In genomic region chr7:102505288-102506185, GRCh38 we compare ENCODE assay signal across 7 cellular contexts. TPM values are rescaled to one million over a fixed set of nuclear protein-coding genes. Genes with fewer than 3 reads are reported as not detected.
DNase-seq lines count a peak whose midpoint lies in the region; ATAC-seq, FAIRE-seq and TF ChIP-seq lines count a peak whose summit lies in the region.
"Not testable (repeated sequence)": the region's sequence is repeated elsewhere in the genome, so short reads cannot be mapped to it uniquely, and the experiment has no call there.

No MANE protein-coding gene starts in this region.

- WGBS in heart right ventricle, 2 donors = 79 to 82% methylated on average over 5 of the region's 24 CpGs
- 65% methylated on average over 5 of the region's 24 CpGs for WGBS in HepG2 (ENCODE audit: low lambda C conversion rate)
- WGBS in pancreas, 2 donors = 81 to 90% methylated on average over 5 of the region's 24 CpGs

- H3K27ac ChIP-seq in PC-3 (ENCODE audit: low read length) = peak overlapping the region; percentile 66
- H3K27ac ChIP-seq in brain microvascular endothelial cell; heart right ventricle; HepG2 (ENCODE audit: extremely low read length, insufficient read depth, low read length); pancreas: not testable (repeated sequence)

- POLR2A ChIA-PET in PC-3 (lab: Charles Lee; ENCODE audit: unreplicated experiment); activated CD8-positive, alpha-beta T cell treated with anti-CD3 and anti-CD28 coated beads for 36 hours (lab: Charles Lee); HepG2 (lab: Yijun Ruan, JAX): not testable (repeated sequence)

- BruUV-seq in PC-3 (replicated peaks; lab: Mats Ljungman, UMichigan) = TSS peak; percentile 65
- not testable (repeated sequence) for BruUV-seq in HepG2 (replicated peaks; lab: Mats Ljungman, UMichigan)

- not testable (repeated sequence) for H3K36me3 ChIP-seq in PC-3 (ENCODE audit: low read depth, low read length); brain microvascular endothelial cell (replicated peaks); heart right ventricle; HepG2 (replicated peaks in 1 of 2; ENCODE audit: control insufficient read depth in 1 of 2, insufficient read depth in 2 of 2, low read length in 2 of 2); pancreas

- H3K9me3 ChIP-seq in PC-3 (ENCODE audit: low read length); heart right ventricle; HepG2 (ENCODE audit: low read length); pancreas: not testable (repeated sequence)

- CTCF ChIA-PET in PC-3 (lab: Charles Lee); activated CD8-positive, alpha-beta T cell treated with anti-CD3 and anti-CD28 coated beads for 36 hours (lab: Charles Lee); HepG2 (lab: Yijun Ruan, JAX; ENCODE audit: low intra/inter-chr PET ratio, low total read pairs): not testable (repeated sequence)

- ATAC-seq in PC-3 = peak; percentile 96
- ATAC-seq in activated CD8-positive, alpha-beta T cell treated with anti-CD3 and anti-CD28 coated beads for 36 hours = not testable (repeated sequence)
- peak in 7 of 8 donors; percentile 7 to 70 (median 38) for ATAC-seq in heart right ventricle
- ATAC-seq in HepG2 = peak; percentile 39
- ATAC-seq in pancreas = peak in 3 of 4 donors; percentile 24 to 45 (median 41)
- ATAC-seq in stimulated activated memory B cell treated with anti-CD40 and anti-IgM and Interleukin-4, amounts not matched to agents 10 μg/mL and 1 μg/mL and 100 μg/mL, for 72 hours = peak; percentile 9

- H3K36me3 Mint-ChIP-seq in activated CD8-positive, alpha-beta T cell treated with anti-CD3 and anti-CD28 coated beads for 36 hours (ENCODE audit: low read depth); stimulated activated memory B cell treated with anti-CD40 and anti-IgM and Interleukin-4, amounts not matched to agents 10 μg/mL and 1 μg/mL and 100 μg/mL, for 72 hours: not testable (repeated sequence)

- TF ChIP-seq EP300 in HepG2 (IDR thresholded peaks at IDR 0.05; ENCODE audit: low read depth in 2 of 2, low read length in 2 of 2); HepG2 (CRISPR knock-in tag; IDR thresholded peaks at IDR 0.05; ENCODE audit: borderline replicate concordance): not testable (repeated sequence)

- not testable (repeated sequence) for H3K27me3 Mint-ChIP-seq in activated CD8-positive, alpha-beta T cell treated with anti-CD3 and anti-CD28 coated beads for 36 hours; stimulated activated memory B cell treated with anti-CD40 and anti-IgM and Interleukin-4, amounts not matched to agents 10 μg/mL and 1 μg/mL and 100 μg/mL, for 72 hours

- not testable (repeated sequence) for H3K4me1 ChIP-seq in PC-3 (ENCODE audit: insufficient read depth, low read length); heart right ventricle; HepG2 (ENCODE audit: insufficient read depth, low read length); pancreas

- H2AFZ ChIP-seq in PC-3 (ENCODE audit: low read length); HepG2 (ENCODE audit: low read length): not testable (repeated sequence)

- not testable (repeated sequence) for H3K9me3 Mint-ChIP-seq in activated CD8-positive, alpha-beta T cell treated with anti-CD3 and anti-CD28 coated beads for 36 hours; stimulated activated memory B cell treated with anti-CD40 and anti-IgM and Interleukin-4, amounts not matched to agents 10 μg/mL and 1 μg/mL and 100 μg/mL, for 72 hours

- 0 out of 2 replicates have a peak overlapping the region, but pooled peaks have one; percentile 40 for H3K9ac ChIP-seq in PC-3 (ENCODE audit: low read length)
- H3K9ac ChIP-seq in HepG2 (ENCODE audit: insufficient read depth, low read depth, low read length) = not testable (repeated sequence)

- not testable (repeated sequence) for H3K4me3 Mint-ChIP-seq in activated CD8-positive, alpha-beta T cell treated with anti-CD3 and anti-CD28 coated beads for 36 hours; stimulated activated memory B cell treated with anti-CD40 and anti-IgM and Interleukin-4, amounts not matched to agents 10 μg/mL and 1 μg/mL and 100 μg/mL, for 72 hours

- H3K4me1 Mint-ChIP-seq in activated CD8-positive, alpha-beta T cell treated with anti-CD3 and anti-CD28 coated beads for 36 hours (ENCODE audit: low read depth); stimulated activated memory B cell treated with anti-CD40 and anti-IgM and Interleukin-4, amounts not matched to agents 10 μg/mL and 1 μg/mL and 100 μg/mL, for 72 hours: not testable (repeated sequence)

- in situ Hi-C loops in brain microvascular endothelial cell (cut with HindIII; ENCODE audit: low pct_ligation_motif_present, low sequenced_read_pairs); HepG2 (cut with HindIII; ENCODE audit: extremely low pct_ligation_motif_present, low pct_unique_long_range_greater_than_20kb): not testable (repeated sequence)

- not testable (repeated sequence) for H3K27ac Mint-ChIP-seq in activated CD8-positive, alpha-beta T cell treated with anti-CD3 and anti-CD28 coated beads for 36 hours; stimulated activated memory B cell treated with anti-CD40 and anti-IgM and Interleukin-4, amounts not matched to agents 10 μg/mL and 1 μg/mL and 100 μg/mL, for 72 hours

- TF ChIP-seq POLR2A in HepG2 (IDR thresholded peaks at IDR 0.05; ENCODE audit: insufficient read depth in 1 of 2, low read depth in 2 of 2, low read length in 2 of 2) = not testable (repeated sequence)

- not testable (repeated sequence) for H3K27me3 ChIP-seq in PC-3 (ENCODE audit: low read length); brain microvascular endothelial cell (replicated peaks); heart right ventricle; HepG2 (ENCODE audit: control insufficient read depth in 1 of 2, insufficient read depth in 2 of 2, low read length in 2 of 2); pancreas

- H3K9me2 ChIP-seq in PC-3 (replicated peaks; ENCODE audit: low read length) = not testable (repeated sequence)

- intact Hi-C loops in PC-3 (cut with micrococcal nuclease); activated CD8-positive, alpha-beta T cell treated with anti-CD3 and anti-CD28 coated beads for 36 hours (cut with micrococcal nuclease); heart right ventricle (cut with DNase I); HepG2 (cut with micrococcal nuclease; ENCODE audit: unreplicated experiment); pancreas (cut with DNase I): not testable (repeated sequence)

- H3K4me3 ChIP-seq in PC-3 (ENCODE audit: low read length); brain microvascular endothelial cell (ENCODE audit: low read depth, low read length); heart right ventricle; HepG2 (replicated peaks in 1 of 3; ENCODE audit: insufficient read depth in 1 of 3, low read depth in 2 of 3, low read length in 3 of 3); pancreas: not testable (repeated sequence)

- H3K79me2 ChIP-seq in PC-3 (ENCODE audit: low read length); HepG2 (ENCODE audit: insufficient read depth, low read length): not testable (repeated sequence)

- not testable (repeated sequence) for FAIRE-seq in HepG2 (lab: Jason Lieb, UNC); pancreas (lab: Jason Lieb, UNC)

- not testable (repeated sequence) for H3F3A ChIP-seq in PC-3 (ENCODE audit: low read length, unreplicated experiment)

- not testable (repeated sequence) for H3K4me2 ChIP-seq in PC-3 (ENCODE audit: low read length); HepG2 (ENCODE audit: low read depth, low read length)

- DNase-seq in PC-3; heart right ventricle; HepG2 (ENCODE audit: low spot score): not testable (repeated sequence)
- DNase-seq in activated CD8-positive, alpha-beta T cell treated with anti-CD3 and anti-CD28 coated beads for 36 hours = peak; percentile 1
- DNase-seq in brain microvascular endothelial cell (peak; percentile 20), pancreas (peak in 2 of 6 donors; percentile 10 to 36)

- TF ChIP-seq RAD21 in HepG2 (CRISPR knock-in tag; IDR thresholded peaks at IDR 0.05) = not testable (repeated sequence)

- H4K20me1 ChIP-seq in PC-3 (ENCODE audit: low read length); HepG2 (ENCODE audit: insufficient read depth, low read length): not testable (repeated sequence)

- TF ChIP-seq CTCF in PC-3 (conservative IDR thresholded peaks at IDR 0.05; ENCODE audit: low read depth, low read length); activated CD8-positive, alpha-beta T cell treated with anti-CD3 and anti-CD28 coated beads for 36 hours (IDR thresholded peaks at IDR 0.05); brain microvascular endothelial cell (IDR thresholded peaks at IDR 0.05; ENCODE audit: low read depth, low read length, missing control alignments); heart right ventricle (IDR thresholded peaks at IDR 0.05); HepG2 (CRISPR knock-in tag; IDR thresholded peaks at IDR 0.05); pancreas (IDR thresholded peaks at IDR 0.05): not testable (repeated sequence)

RNA-seq across cellular contexts. Expression of gene RASA4B, which starts 12.0 kb away (rescaled TPM):
- total RNA-seq in PC-3 (2014; rRNA removed) (10.2 and 17.2 TPM in 2 replicates), heart right ventricle (10 to 100 TPM in 2 of 10 donors, 1 to 10 TPM in 8; 1.3 to 23.9 (median 4.2) TPM), HepG2 (2016; rRNA removed; fragmentation: Illumina TruSeq; extraction: Trizol) (0.48 and 0.82 TPM in 2 replicates), pancreas (10 to 100 TPM in 2 of 6 donors, 1 to 10 TPM in 4; 7.8 to 12.9 (median 8.4) TPM)
- total RNA-seq in activated CD8-positive, alpha-beta T cell treated with anti-CD3 and anti-CD28 coated beads for 36 hours = 10 to 100 TPM; 26.0 to 31.3 TPM
- polyA plus RNA-seq in heart right ventricle (1 to 10 TPM; 3.2 to 6.9 TPM), HepG2 (2011; rRNA removed) (1.3 and 2.6 TPM in 2 replicates), pancreas (10 to 100 TPM; 39.2 to 93.4 TPM)
- 0.40 TPM in 1 of 2 replicates, not detected in the other for total RNA-seq in HepG2 (2016; cell fraction: cytosol; rRNA removed; fragmentation: Illumina TruSeq; extraction: Trizol; ENCODE audit: low read depth)
- total RNA-seq in HepG2 (2016; cell fraction: insoluble cytoplasmic fraction; rRNA removed; fragmentation: Illumina TruSeq; extraction: Trizol) = 0.48 and 0.54 TPM in 2 replicates
- 0.22 and 0.69 TPM in 2 replicates for total RNA-seq in HepG2 (2016; cell fraction: membrane; rRNA removed; fragmentation: Illumina TruSeq; extraction: Trizol)
- 0.65 and 0.69 TPM in 2 replicates for total RNA-seq in HepG2 (2016; cell fraction: nucleus; rRNA removed; fragmentation: Illumina TruSeq; extraction: Trizol)
- 0.49 and 0.63 TPM in 2 replicates for polyA plus RNA-seq in HepG2 (2011; cell fraction: cytosol; rRNA removed)
- 9.9 and 11.0 TPM in 2 replicates for polyA plus RNA-seq in HepG2 (2011; cell fraction: nucleus; rRNA removed)
- polyA plus RNA-seq in HepG2 (2012) = 2.7 and 2.8 TPM in 2 replicates
- polyA plus RNA-seq in HepG2 (2016; cell fraction: cytosol; fragmentation: Illumina TruSeq; extraction: Trizol; ENCODE audit: low read depth) = 0.34 and 0.41 TPM in 2 replicates
- 0.11 and 0.87 TPM in 2 replicates for polyA plus RNA-seq in HepG2 (2016; cell fraction: insoluble cytoplasmic fraction; fragmentation: Illumina TruSeq; extraction: Trizol; ENCODE audit: low read depth)
- 0.22 and 0.66 TPM in 2 replicates for polyA plus RNA-seq in HepG2 (2016; cell fraction: membrane; fragmentation: Illumina TruSeq; extraction: Trizol; ENCODE audit: low read depth)
- 0.96 and 1.1 TPM in 2 replicates for polyA plus RNA-seq in HepG2 (2016; cell fraction: nucleus; fragmentation: Illumina TruSeq; extraction: Trizol; ENCODE audit: insufficient read depth, low read depth)
- polyA minus RNA-seq in HepG2 (2011; rRNA and poly(A)+ RNA removed; ENCODE audit: low replicate concordance) = 1.8 and 5.0 TPM in 2 replicates
- 1.1 TPM in 1 of 2 replicates, not detected in the other for polyA minus RNA-seq in HepG2 (2011; cell fraction: cytosol; rRNA and poly(A)+ RNA removed)
- 1.7 and 1.9 TPM in 2 replicates for polyA minus RNA-seq in HepG2 (2011; cell fraction: nucleus; rRNA and poly(A)+ RNA removed)

RNA-seq across cellular contexts. Expression of gene POLR2J, which starts 26.8 kb away (rescaled TPM):
- total RNA-seq in PC-3 (2014; rRNA removed) (71.6 and 101 TPM in 2 replicates), heart right ventricle (10 to 100 TPM; 40.1 to 74.1 (median 52.7) TPM), HepG2 (2016; rRNA removed; fragmentation: Illumina TruSeq; extraction: Trizol) (35.2 and 41.2 TPM in 2 replicates), pancreas (10 to 100 TPM; 16.5 to 20.6 (median 17.7) TPM)
- 10 to 100 TPM; 49.1 to 54.7 TPM for total RNA-seq in activated CD8-positive, alpha-beta T cell treated with anti-CD3 and anti-CD28 coated beads for 36 hours
- polyA plus RNA-seq in heart right ventricle (100 to 1,000 TPM; 127 to 228 TPM), HepG2 (2011; rRNA removed) (62.1 and 71.4 TPM in 2 replicates), pancreas (10 to 100 TPM; 56.3 to 59.8 TPM)
- total RNA-seq in HepG2 (2016; cell fraction: cytosol; rRNA removed; fragmentation: Illumina TruSeq; extraction: Trizol; ENCODE audit: low read depth) = 119 and 146 TPM in 2 replicates
- total RNA-seq in HepG2 (2016; cell fraction: insoluble cytoplasmic fraction; rRNA removed; fragmentation: Illumina TruSeq; extraction: Trizol) = 35.0 and 41.9 TPM in 2 replicates
- total RNA-seq in HepG2 (2016; cell fraction: membrane; rRNA removed; fragmentation: Illumina TruSeq; extraction: Trizol) = 82.2 and 106 TPM in 2 replicates
- total RNA-seq in HepG2 (2016; cell fraction: nucleus; rRNA removed; fragmentation: Illumina TruSeq; extraction: Trizol) = 40.9 and 44.1 TPM in 2 replicates
- polyA plus RNA-seq in HepG2 (2011; cell fraction: cytosol; rRNA removed) = 81.1 and 104 TPM in 2 replicates
- 40.7 and 50.5 TPM in 2 replicates for polyA plus RNA-seq in HepG2 (2011; cell fraction: nucleus; rRNA removed)
- 30.4 and 45.2 TPM in 2 replicates for polyA plus RNA-seq in HepG2 (2012)
- 314 and 406 TPM in 2 replicates for polyA plus RNA-seq in HepG2 (2016; cell fraction: cytosol; fragmentation: Illumina TruSeq; extraction: Trizol; ENCODE audit: low read depth)
- polyA plus RNA-seq in HepG2 (2016; cell fraction: insoluble cytoplasmic fraction; fragmentation: Illumina TruSeq; extraction: Trizol; ENCODE audit: low read depth) = 70.0 and 80.5 TPM in 2 replicates
- polyA plus RNA-seq in HepG2 (2016; cell fraction: membrane; fragmentation: Illumina TruSeq; extraction: Trizol; ENCODE audit: low read depth) = 181 and 221 TPM in 2 replicates
- 46.8 and 47.8 TPM in 2 replicates for polyA plus RNA-seq in HepG2 (2016; cell fraction: nucleus; fragmentation: Illumina TruSeq; extraction: Trizol; ENCODE audit: insufficient read depth, low read depth)
- polyA minus RNA-seq in HepG2 (2011; rRNA and poly(A)+ RNA removed; ENCODE audit: low replicate concordance) = 35.3 and 37.3 TPM in 2 replicates
- polyA minus RNA-seq in HepG2 (2011; cell fraction: cytosol; rRNA and poly(A)+ RNA removed) = 6.2 and 9.8 TPM in 2 replicates
- 81.7 and 112 TPM in 2 replicates for polyA minus RNA-seq in HepG2 (2011; cell fraction: nucleus; rRNA and poly(A)+ RNA removed)

RNA-seq across cellular contexts. Expression of gene UPK3BL2, which starts 38.0 kb away (rescaled TPM):
- total RNA-seq in PC-3 (2014; rRNA removed) (22.5 and 25.7 TPM in 2 replicates), heart right ventricle (10 to 100 TPM in 1 of 10 donors, 1 to 10 TPM in 9; 1.5 to 16.7 (median 6.3) TPM), HepG2 (2016; rRNA removed; fragmentation: Illumina TruSeq; extraction: Trizol) (0.79 and 2.4 TPM in 2 replicates), pancreas (10 to 100 TPM in 1 of 6 donors, 1 to 10 TPM in 5; 6.0 to 10.9 (median 6.7) TPM)
- total RNA-seq in activated CD8-positive, alpha-beta T cell treated with anti-CD3 and anti-CD28 coated beads for 36 hours = 10 to 100 TPM; 21.4 to 22.3 TPM
- polyA plus RNA-seq in heart right ventricle (10 to 100 TPM in 1 of 2 donors, 1 to 10 TPM in 1; 4.6 to 13.9 TPM), HepG2 (2011; rRNA removed) (7.9 and 8.9 TPM in 2 replicates), pancreas (10 to 100 TPM; 20.3 to 38.4 TPM)
- total RNA-seq in HepG2 (2016; cell fraction: cytosol; rRNA removed; fragmentation: Illumina TruSeq; extraction: Trizol; ENCODE audit: low read depth) = not detected in 2 replicates
- total RNA-seq in HepG2 (2016; cell fraction: insoluble cytoplasmic fraction; rRNA removed; fragmentation: Illumina TruSeq; extraction: Trizol) = 0.19 and 2.9 TPM in 2 replicates
- total RNA-seq in HepG2 (2016; cell fraction: membrane; rRNA removed; fragmentation: Illumina TruSeq; extraction: Trizol) = 0.76 and 1.4 TPM in 2 replicates
- total RNA-seq in HepG2 (2016; cell fraction: nucleus; rRNA removed; fragmentation: Illumina TruSeq; extraction: Trizol) = 3.6 and 5.2 TPM in 2 replicates
- 0.47 and 2.3 TPM in 2 replicates for polyA plus RNA-seq in HepG2 (2011; cell fraction: cytosol; rRNA removed)
- 58.1 and 79.8 TPM in 2 replicates for polyA plus RNA-seq in HepG2 (2011; cell fraction: nucleus; rRNA removed)
- polyA plus RNA-seq in HepG2 (2012) = 1.6 and 3.4 TPM in 2 replicates
- not detected in 2 replicates for polyA plus RNA-seq in HepG2 (2016; cell fraction: cytosol; fragmentation: Illumina TruSeq; extraction: Trizol; ENCODE audit: low read depth)
- 1.2 and 1.4 TPM in 2 replicates for polyA plus RNA-seq in HepG2 (2016; cell fraction: insoluble cytoplasmic fraction; fragmentation: Illumina TruSeq; extraction: Trizol; ENCODE audit: low read depth)
- polyA plus RNA-seq in HepG2 (2016; cell fraction: membrane; fragmentation: Illumina TruSeq; extraction: Trizol; ENCODE audit: low read depth) = 0.64 and 1.2 TPM in 2 replicates
- polyA plus RNA-seq in HepG2 (2016; cell fraction: nucleus; fragmentation: Illumina TruSeq; extraction: Trizol; ENCODE audit: insufficient read depth, low read depth) = 45.6 and 53.1 TPM in 2 replicates
- polyA minus RNA-seq in HepG2 (2011; rRNA and poly(A)+ RNA removed; ENCODE audit: low replicate concordance) = 3.9 and 11.5 TPM in 2 replicates
- polyA minus RNA-seq in HepG2 (2011; cell fraction: cytosol; rRNA and poly(A)+ RNA removed) = 1.3 TPM in 1 of 2 replicates, not detected in the other
- 3.0 and 3.2 TPM in 2 replicates for polyA minus RNA-seq in HepG2 (2011; cell fraction: nucleus; rRNA and poly(A)+ RNA removed)

RNA-seq across cellular contexts. Expression of gene LRWD1, which starts 40.8 kb away (rescaled TPM):
- total RNA-seq in PC-3 (2014; rRNA removed) (41.8 and 69.5 TPM in 2 replicates), heart right ventricle (10 to 100 TPM in 4 of 10 donors, 1 to 10 TPM in 6; 8.1 to 12.2 (median 9.5) TPM), HepG2 (2016; rRNA removed; fragmentation: Illumina TruSeq; extraction: Trizol) (14.5 and 16.3 TPM in 2 replicates), pancreas (1 to 10 TPM; 5.1 to 9.3 (median 7.6) TPM)
- total RNA-seq in activated CD8-positive, alpha-beta T cell treated with anti-CD3 and anti-CD28 coated beads for 36 hours = 10 to 100 TPM; 12.3 to 12.7 TPM
- polyA plus RNA-seq in heart right ventricle (10 to 100 TPM in 1 of 2 donors, 1 to 10 TPM in 1; 6.5 to 21.3 TPM), HepG2 (2011; rRNA removed) (8.5 and 12.7 TPM in 2 replicates), pancreas (10 to 100 TPM; 12.3 to 18.4 TPM)
- total RNA-seq in HepG2 (2016; cell fraction: cytosol; rRNA removed; fragmentation: Illumina TruSeq; extraction: Trizol; ENCODE audit: low read depth) = 6.5 and 7.5 TPM in 2 replicates
- total RNA-seq in HepG2 (2016; cell fraction: insoluble cytoplasmic fraction; rRNA removed; fragmentation: Illumina TruSeq; extraction: Trizol) = 14.1 and 16.9 TPM in 2 replicates
- total RNA-seq in HepG2 (2016; cell fraction: membrane; rRNA removed; fragmentation: Illumina TruSeq; extraction: Trizol) = 9.7 and 10.1 TPM in 2 replicates
- total RNA-seq in HepG2 (2016; cell fraction: nucleus; rRNA removed; fragmentation: Illumina TruSeq; extraction: Trizol) = 10.3 and 12.9 TPM in 2 replicates
- 7.5 and 11.4 TPM in 2 replicates for polyA plus RNA-seq in HepG2 (2011; cell fraction: cytosol; rRNA removed)
- polyA plus RNA-seq in HepG2 (2011; cell fraction: nucleus; rRNA removed) = 30.8 and 31.0 TPM in 2 replicates
- 4.2 and 6.2 TPM in 2 replicates for polyA plus RNA-seq in HepG2 (2012)
- polyA plus RNA-seq in HepG2 (2016; cell fraction: cytosol; fragmentation: Illumina TruSeq; extraction: Trizol; ENCODE audit: low read depth) = 4.2 and 4.7 TPM in 2 replicates
- polyA plus RNA-seq in HepG2 (2016; cell fraction: insoluble cytoplasmic fraction; fragmentation: Illumina TruSeq; extraction: Trizol; ENCODE audit: low read depth) = 13.6 and 16.5 TPM in 2 replicates
- 5.9 TPM in 2 replicates for polyA plus RNA-seq in HepG2 (2016; cell fraction: membrane; fragmentation: Illumina TruSeq; extraction: Trizol; ENCODE audit: low read depth)
- 19.3 and 20.0 TPM in 2 replicates for polyA plus RNA-seq in HepG2 (2016; cell fraction: nucleus; fragmentation: Illumina TruSeq; extraction: Trizol; ENCODE audit: insufficient read depth, low read depth)
- polyA minus RNA-seq in HepG2 (2011; rRNA and poly(A)+ RNA removed; ENCODE audit: low replicate concordance) = 17.3 and 19.5 TPM in 2 replicates
- 6.9 and 9.8 TPM in 2 replicates for polyA minus RNA-seq in HepG2 (2011; cell fraction: cytosol; rRNA and poly(A)+ RNA removed)
- polyA minus RNA-seq in HepG2 (2011; cell fraction: nucleus; rRNA and poly(A)+ RNA removed) = 4.5 and 6.4 TPM in 2 replicates

RNA-seq across cellular contexts. Expression of gene ALKBH4, which starts 40.9 kb away (rescaled TPM):
- 21.3 and 31.0 TPM in 2 replicates for total RNA-seq in PC-3 (2014; rRNA removed)
- 1 to 10 TPM; 6.0 to 6.9 TPM for total RNA-seq in activated CD8-positive, alpha-beta T cell treated with anti-CD3 and anti-CD28 coated beads for 36 hours
- 1 to 10 TPM; 4.4 to 8.6 (median 6.2) TPM for total RNA-seq in heart right ventricle
- 1 to 10 TPM; 7.9 TPM for polyA plus RNA-seq in heart right ventricle
- total RNA-seq in HepG2 (2016; rRNA removed; fragmentation: Illumina TruSeq; extraction: Trizol) = 8.7 and 8.8 TPM in 2 replicates
- 2.1 and 2.5 TPM in 2 replicates for total RNA-seq in HepG2 (2016; cell fraction: cytosol; rRNA removed; fragmentation: Illumina TruSeq; extraction: Trizol; ENCODE audit: low read depth)
- total RNA-seq in HepG2 (2016; cell fraction: insoluble cytoplasmic fraction; rRNA removed; fragmentation: Illumina TruSeq; extraction: Trizol) = 6.9 and 9.3 TPM in 2 replicates
- total RNA-seq in HepG2 (2016; cell fraction: membrane; rRNA removed; fragmentation: Illumina TruSeq; extraction: Trizol) = 6.9 and 7.4 TPM in 2 replicates
- total RNA-seq in HepG2 (2016; cell fraction: nucleus; rRNA removed; fragmentation: Illumina TruSeq; extraction: Trizol) = 3.8 and 3.9 TPM in 2 replicates
- 2.6 and 3.4 TPM in 2 replicates for polyA plus RNA-seq in HepG2 (2011; rRNA removed)
- 3.1 and 5.0 TPM in 2 replicates for polyA plus RNA-seq in HepG2 (2011; cell fraction: cytosol; rRNA removed)
- polyA plus RNA-seq in HepG2 (2011; cell fraction: nucleus; rRNA removed) = 3.8 and 3.9 TPM in 2 replicates
- 3.5 and 3.6 TPM in 2 replicates for polyA plus RNA-seq in HepG2 (2012)
- polyA plus RNA-seq in HepG2 (2016; cell fraction: cytosol; fragmentation: Illumina TruSeq; extraction: Trizol; ENCODE audit: low read depth) = 2.2 and 2.6 TPM in 2 replicates
- polyA plus RNA-seq in HepG2 (2016; cell fraction: insoluble cytoplasmic fraction; fragmentation: Illumina TruSeq; extraction: Trizol; ENCODE audit: low read depth) = 7.8 and 9.2 TPM in 2 replicates
- polyA plus RNA-seq in HepG2 (2016; cell fraction: membrane; fragmentation: Illumina TruSeq; extraction: Trizol; ENCODE audit: low read depth) = 4.0 and 4.1 TPM in 2 replicates
- polyA plus RNA-seq in HepG2 (2016; cell fraction: nucleus; fragmentation: Illumina TruSeq; extraction: Trizol; ENCODE audit: insufficient read depth, low read depth) = 6.3 and 7.8 TPM in 2 replicates
- 3.9 and 4.8 TPM in 2 replicates for polyA minus RNA-seq in HepG2 (2011; rRNA and poly(A)+ RNA removed; ENCODE audit: low replicate concordance)
- 1.2 and 2.4 TPM in 2 replicates for polyA minus RNA-seq in HepG2 (2011; cell fraction: cytosol; rRNA and poly(A)+ RNA removed)
- 3.6 and 5.1 TPM in 2 replicates for polyA minus RNA-seq in HepG2 (2011; cell fraction: nucleus; rRNA and poly(A)+ RNA removed)
- total RNA-seq in pancreas = 1 to 10 TPM; 3.5 to 6.9 (median 5.3) TPM
- polyA plus RNA-seq in pancreas = 1 to 10 TPM; 7.3 to 9.3 TPM
